Comparison of ENCODE assay signal across 8 cellular contexts in the genomic region with DNA sequence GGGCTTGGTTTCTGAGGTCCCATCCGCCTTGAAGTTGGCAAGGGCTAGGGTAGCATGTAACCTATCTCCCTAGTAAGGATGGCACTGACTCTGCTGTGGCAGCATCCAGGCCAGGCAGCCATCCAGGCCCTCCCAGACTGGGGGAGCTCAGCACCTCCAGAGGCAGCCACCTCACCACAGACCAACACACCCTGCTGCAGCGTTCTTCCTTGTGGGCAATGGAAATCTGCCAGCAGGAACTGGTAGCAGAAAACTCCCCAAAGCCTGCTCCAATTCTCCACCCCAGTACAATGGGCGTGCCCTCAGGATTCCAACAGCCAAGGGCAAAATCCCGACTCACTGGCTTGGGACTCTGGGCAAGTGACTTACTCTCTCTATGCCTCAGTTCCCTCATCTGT. TPM values are rescaled to one million over a fixed set of nuclear protein-coding genes. Genes with fewer than 3 reads are reported as not detected.
DNase-seq lines count a peak whose midpoint lies in the region; ATAC-seq and TF ChIP-seq lines count a peak whose summit lies in the region.

No MANE protein-coding gene starts in this region.

- H3K18ac ChIP-seq in trophoblast cell (ENCODE audit: low read length) = peak overlapping the region; percentile 40

- WGBS in endodermal cell (ENCODE audit: insufficient coverage in 1 of 2, insufficient read length in 1 of 2), 2 experiments = 95 to 100% methylated on average over 1 to 4 of the region's 4 CpGs
- WGBS in trophoblast cell (ENCODE audit: extremely low coverage, insufficient coverage, insufficient read length) = no CpG with 5 or more reads among the region's 4 CpGs
- 78 to 81% methylated on average over 4 of the region's 4 CpGs for WGBS in testis, 2 donors

- H3K9me3 Mint-ChIP-seq in endodermal cell = no peaks in the 10 kb centered on the region
- no peaks in the 10 kb centered on the region for H3K9me3 Mint-ChIP-seq in activated CD8-positive, alpha-beta memory T cell treated with anti-CD3 and anti-CD28 coated beads, Interleukin-2, amount 10 ng/mL, durations not matched to agents 7 days and 5 days (ENCODE audit: low read depth)

- H3K27me3 Mint-ChIP-seq in endodermal cell (ENCODE audit: insufficient read depth) = no peaks in the 10 kb centered on the region
- H3K27me3 Mint-ChIP-seq in activated CD8-positive, alpha-beta memory T cell treated with anti-CD3 and anti-CD28 coated beads, Interleukin-2, amount 10 ng/mL, durations not matched to agents 7 days and 5 days = peaks cover 22% of the 10 kb centered on the region

- no peak overlapping the region for H3K9ac ChIP-seq in endodermal cell (ENCODE audit: extremely low read depth, low read length, poor library complexity, severe bottlenecking)
- no peak overlapping the region for H3K9ac ChIP-seq in trophoblast cell (ENCODE audit: low read length)

- H3K79me1 ChIP-seq in trophoblast cell (ENCODE audit: low read length) = peaks cover 16% of the 10 kb centered on the region

- H3K23ac ChIP-seq in trophoblast cell (ENCODE audit: low read length) = no peak overlapping the region

- ATAC-seq in activated CD8-positive, alpha-beta memory T cell treated with anti-CD3 and anti-CD28 coated beads, Interleukin-2, amount 10 ng/mL, durations not matched to agents 7 days and 5 days = no peak
- ATAC-seq in GM18873 (IDR thresholded peaks at IDR 0.05; ENCODE audit: low FRiP score, unreplicated experiment) = no peak

- peak overlapping the region; percentile 72 for H3K4ac ChIP-seq in trophoblast cell (ENCODE audit: low read depth, low read length)

- H4K8ac ChIP-seq in trophoblast cell (ENCODE audit: low read depth, low read length) = peak overlapping the region; percentile 19

- peak overlapping the region; percentile 31 for H2BK120ac ChIP-seq in trophoblast cell (ENCODE audit: insufficient read depth, low read length, poor library complexity)

- H3K27ac ChIP-seq in endodermal cell (ENCODE audit: low read depth, low read length) (no peak overlapping the region), trophoblast cell (ENCODE audit: low read depth, low read length) (peak overlapping the region; percentile 2), testis (no peak overlapping the region)

- H4K12ac ChIP-seq in trophoblast cell (ENCODE audit: low read depth, low read length) = no peak overlapping the region

- CTCF ChIA-PET in activated CD8-positive, alpha-beta memory T cell treated with anti-CD3 and anti-CD28 coated beads, Interleukin-2, amount 10 ng/mL, durations not matched to agents 7 days and 5 days (lab: Charles Lee) = no interaction called here

- intact Hi-C loops in testis (cut with DNase I; ENCODE audit: low total_unique reads) = no loop called here

- peak overlapping the region; percentile 12 for H2BK5ac ChIP-seq in trophoblast cell (ENCODE audit: low read depth, low read length, poor library complexity)

- H3K4me3 ChIP-seq in MG63 (no peak overlapping the region), endodermal cell (ENCODE audit: low read length) (no peak overlapping the region), trophoblast cell (ENCODE audit: low read depth, low read length) (no peak overlapping the region), testis (no peak overlapping the region)

- no peak for TF ChIP-seq POLR2A in testis (IDR thresholded peaks at IDR 0.05)

- H2AK5ac ChIP-seq in trophoblast cell (ENCODE audit: low read length) = peak overlapping the region; percentile 33

- H3K79me2 ChIP-seq in trophoblast cell (ENCODE audit: control insufficient read depth, insufficient read depth, low read length, poor library complexity) = peaks cover 13% of the 10 kb centered on the region

- H3K4me2 ChIP-seq in trophoblast cell (ENCODE audit: low read length) = no peak overlapping the region

- TF ChIP-seq CTCF in endodermal cell (conservative IDR thresholded peaks at IDR 0.05) = no peak
- no peak for TF ChIP-seq CTCF in testis (IDR thresholded peaks at IDR 0.05)

- no peak overlapping the region for H2AFZ ChIP-seq in trophoblast cell (ENCODE audit: insufficient read depth, low read length, poor library complexity)

- peaks cover 37% of the 10 kb centered on the region for H3K4me1 Mint-ChIP-seq in endodermal cell
- H3K4me1 Mint-ChIP-seq in activated CD8-positive, alpha-beta memory T cell treated with anti-CD3 and anti-CD28 coated beads, Interleukin-2, amount 10 ng/mL, durations not matched to agents 7 days and 5 days = peaks cover 1% of the 10 kb centered on the region

- H3K27me3 ChIP-seq in MG63 (no peaks in the 10 kb centered on the region), endodermal cell (ENCODE audit: control insufficient read depth, insufficient read depth, low read length, poor library complexity, severe bottlenecking) (no peaks in the 10 kb centered on the region), trophoblast cell (ENCODE audit: insufficient read depth, low read length) (no peaks in the 10 kb centered on the region), testis (no peaks in the 10 kb centered on the region)

- peaks cover 4% of the 10 kb centered on the region; the same call in 1 of the 2 replicates for H3K36me3 ChIP-seq in MG63
- H3K36me3 ChIP-seq in endodermal cell (ENCODE audit: control insufficient read depth, insufficient read depth, low read length) = no peaks in the 10 kb centered on the region
- H3K36me3 ChIP-seq in trophoblast cell (ENCODE audit: control insufficient read depth in 1 of 2, insufficient read depth in 2 of 2, low read length in 2 of 2) = no peaks in the 10 kb centered on the region
- H3K36me3 ChIP-seq in testis (ENCODE audit: low read depth, missing control alignments) = no peaks in the 10 kb centered on the region

- H2BK12ac ChIP-seq in trophoblast cell (ENCODE audit: low read length) = peak overlapping the region; percentile 56

- peak overlapping the region; percentile 31 for H3K14ac ChIP-seq in trophoblast cell (ENCODE audit: low read length)

- DNase-seq in DMS 273 treated with DMSO at 0.1 percent for 48 hours (lab: John Stamatoyannopoulos, UW) (peak; percentile 55), MG63 (peak; percentile 95), endodermal cell (no peak), trophoblast cell (no peak), testis (no peak)
- no peak for DNase-seq in activated CD8-positive, alpha-beta memory T cell treated with anti-CD3 and anti-CD28 coated beads, Interleukin-2, amount 10 ng/mL, durations not matched to agents 7 days and 5 days
- DNase-seq in activated CD8-positive, alpha-beta memory T cell treated with anti-CD3 and anti-CD28 coated beads for 24 hours = no peak

- H3K4me3 Mint-ChIP-seq in endodermal cell = no peak overlapping the region
- H3K4me3 Mint-ChIP-seq in activated CD8-positive, alpha-beta memory T cell treated with anti-CD3 and anti-CD28 coated beads, Interleukin-2, amount 10 ng/mL, durations not matched to agents 7 days and 5 days = no peak overlapping the region

- H4K91ac ChIP-seq in trophoblast cell (ENCODE audit: low read depth, low read length) = peak overlapping the region; percentile 40

- H3K27ac Mint-ChIP-seq in endodermal cell = peak overlapping the region; percentile 12
- H3K27ac Mint-ChIP-seq in activated CD8-positive, alpha-beta memory T cell treated with anti-CD3 and anti-CD28 coated beads, Interleukin-2, amount 10 ng/mL, durations not matched to agents 7 days and 5 days = no peak overlapping the region

- H3K9me3 ChIP-seq in MG63 (no peaks in the 10 kb centered on the region), endodermal cell (ENCODE audit: control insufficient read depth, low read length) (no peaks in the 10 kb centered on the region), trophoblast cell (ENCODE audit: insufficient read depth, low read depth, low read length) (no peaks in the 10 kb centered on the region), testis (no peaks in the 10 kb centered on the region)

- H3K36me3 Mint-ChIP-seq in endodermal cell (ENCODE audit: low read depth) = peaks cover 8% of the 10 kb centered on the region
- no peaks in the 10 kb centered on the region for H3K36me3 Mint-ChIP-seq in activated CD8-positive, alpha-beta memory T cell treated with anti-CD3 and anti-CD28 coated beads, Interleukin-2, amount 10 ng/mL, durations not matched to agents 7 days and 5 days

- peaks cover 5% of the 10 kb centered on the region for H3K4me1 ChIP-seq in endodermal cell (ENCODE audit: control insufficient read depth, insufficient read depth, low read length)
- H3K4me1 ChIP-seq in trophoblast cell (ENCODE audit: control insufficient read depth in 1 of 2, insufficient read depth in 2 of 2, low read length in 2 of 2) = peaks cover 23 to 27% of the 10 kb centered on the region in 2 experiments
- peaks cover 17% of the 10 kb centered on the region for H3K4me1 ChIP-seq in testis

RNA-seq across cellular contexts. Expression of a gene that starts 27.5 kb away (rescaled TPM):
- total RNA-seq in MG63 (2014; rRNA removed; shearing (Covaris generic); ENCODE audit: low replicate concordance) = 22.6 and 33.8 TPM in 2 replicates
- total RNA-seq in endodermal cell = 10 to 100 TPM; 79.4 to 83.4 TPM
- 55.8 TPM for polyA plus RNA-seq in endodermal cell (2013, experiment 1 of 2)
- 53.5 TPM for polyA plus RNA-seq in endodermal cell (2013, experiment 2 of 2)
- polyA plus RNA-seq in trophoblast cell (2013) = 82.9 and 86.6 TPM in 2 replicates
- total RNA-seq in activated CD8-positive, alpha-beta memory T cell treated with anti-CD3 and anti-CD28 coated beads, Interleukin-2, amount 10 ng/mL, durations not matched to agents 7 days and 5 days = 1 to 10 TPM; 3.0 to 4.8 TPM
- 10 to 100 TPM; 50.1 to 54.8 TPM for total RNA-seq in testis
- 26.9 TPM for polyA plus RNA-seq in testis (ENCODE audit: insufficient read depth, low read depth, low replicate concordance)

Comparison
In these comparisons a context has a peak if more than half of its experiments do, and no peak if none do; other contexts are left out.
1. DNase-seq: peak in DMS 273 treated with DMSO at 0.1 percent for 48 hours (single experiment) and MG63 (single experiment); none in endodermal cell (single experiment), trophoblast cell (0 of 2), activated CD8-positive, alpha-beta memory T cell treated with anti-CD3 and anti-CD28 coated beads, Interleukin-2, amount 10 ng/mL, durations not matched to agents 7 days and 5 days (single experiment), activated CD8-positive, alpha-beta memory T cell treated with anti-CD3 and anti-CD28 coated beads for 24 hours (single experiment) and testis (single experiment).